ENCODE assay signal across 16 cellular contexts in the genomic region with DNA sequence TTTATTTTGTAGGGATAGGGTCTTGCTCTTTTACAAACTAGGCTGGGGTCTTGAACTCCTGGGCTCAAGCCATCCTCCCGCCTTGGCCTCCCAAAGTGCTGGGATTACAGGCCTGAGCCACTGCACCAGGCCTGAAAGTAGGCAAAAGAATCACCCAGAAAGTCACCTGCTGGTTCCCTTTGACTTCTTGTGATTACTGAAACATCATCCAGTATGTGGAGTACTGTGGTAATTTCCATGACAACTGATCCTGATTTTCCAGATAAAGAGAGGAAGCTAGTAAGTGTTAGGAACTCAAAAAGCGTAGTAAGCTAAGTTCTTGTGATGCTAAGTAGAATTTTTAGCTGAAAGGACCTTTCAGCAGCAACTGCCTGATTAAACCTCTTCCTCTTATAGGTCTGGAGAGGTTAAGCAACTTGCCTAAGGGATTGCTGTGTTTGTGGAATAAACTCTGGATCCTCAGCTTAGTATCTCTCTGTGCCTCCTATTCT. TPM values are rescaled to one million over a fixed set of nuclear protein-coding genes. Genes with fewer than 3 reads are reported as not detected.
DNase-seq lines count a peak whose midpoint lies in the region; ATAC-seq and TF ChIP-seq lines count a peak whose summit lies in the region.
"Had no signal": no experiment of that assay in that cellular context is flagged by ENCODE, and none has a peak within 500 bp of the region (broad histone marks: within the 10 kb centered on the region; RNA-seq: fewer than 3 reads in every experiment).

No MANE protein-coding gene starts in this region.

- peaks cover 0 to 2% (median 0%) of the 10 kb centered on the region in 7 donors for H3K9me3 Mint-ChIP-seq in CD14-positive monocyte
- no peaks in the 10 kb centered on the region; the same call in 2 of the 3 replicates for H3K9me3 Mint-ChIP-seq in GM23338
- H3K9me3 Mint-ChIP-seq in activated T-helper 17 cell treated with anti-CD3 and anti-CD28 coated beads, Interleukin-2, amount 50 U/mL, for 72 hours: no peaks in the 10 kb centered on the region
- H3K9me3 Mint-ChIP-seq: activated T-helper 1 cell treated with anti-CD3 and anti-CD28 coated beads, Interleukin-12 subunit alpha, Interleukin-12 subunit beta, Interleukin-2, Interleukin-4 antibody, amounts not matched to agents 30 ng/mL and 10 ng/mL and 1 ng/mL, durations not matched to agents 14 hours and 24 hours and 36 hours; naive B cell had no signal

- 0 out of 2 replicates have a peak, but pooled peaks cover 11% of the 10 kb centered on the region for H3F3A ChIP-seq in GM23338 (replicated peaks; ENCODE audit: low read depth)

- H3K27me3 Mint-ChIP-seq in CD14-positive monocyte (ENCODE audit: low read depth in 3 of 3) (peaks cover 0 to 1% (median 0%) of the 10 kb centered on the region in 3 donors), GM23338 (ENCODE audit: insufficient read depth, low read depth, poor library complexity) (peaks cover 3% of the 10 kb centered on the region)
- H3K27me3 Mint-ChIP-seq in activated T-helper 17 cell treated with anti-CD3 and anti-CD28 coated beads, Interleukin-2, amount 50 U/mL, for 72 hours: no peaks in the 10 kb centered on the region
- H3K27me3 Mint-ChIP-seq: naive B cell had no signal

- H3K9me2 ChIP-seq in GM23338 (ENCODE audit: insufficient read depth): no peaks in the 10 kb centered on the region

- peak overlapping the region in 4 of 7 donors; percentile 67 to 85 (median 74) for H3K27ac Mint-ChIP-seq in CD14-positive monocyte
- H3K27ac Mint-ChIP-seq in GM23338: peak overlapping the region; percentile 89
- H3K27ac Mint-ChIP-seq in activated T-helper 17 cell treated with anti-CD3 and anti-CD28 coated beads, Interleukin-2, amount 50 U/mL, for 72 hours: peak overlapping the region; percentile 84

- intact Hi-C loops in CD14-positive monocyte (cut with micrococcal nuclease) (no loop called here), posterior vena cava (cut with DNase I) (no loop called here)

- H2AFZ ChIP-seq in GM23338: no peak overlapping the region

- TF ChIP-seq CTCF in CD14-positive monocyte (IDR thresholded peaks at IDR 0.05) (no peak), GM23338 (conservative IDR thresholded peaks at IDR 0.05; ENCODE audit: low read depth in 2 of 2) (no peak)

- H4K20me1 ChIP-seq in GM23338 (replicated peaks; ENCODE audit: insufficient read depth): peaks cover 21% of the 10 kb centered on the region; the same call in 1 of the 2 replicates

- peak overlapping the region; percentile 12 for H3K4me2 ChIP-seq in GM23338

- 0 out of 2 replicates have a peak overlapping the region, but pooled peaks have one; percentile 6 for H3K4me3 ChIP-seq in GM23338
- H3K4me3 ChIP-seq: thoracic aorta had no signal

- peaks cover 70% of the 10 kb centered on the region for H3K4me1 ChIP-seq in GM23338 (ENCODE audit: insufficient read depth)

- H3K27me3 ChIP-seq in GM23338 (ENCODE audit: insufficient read depth): no peaks in the 10 kb centered on the region

- DNase-seq in CD14-positive monocyte (ENCODE audit: low spot score) (no peak), GM23338 (ENCODE audit: low spot score) (peak; percentile 95), left lobe of liver (ENCODE audit: low spot score) (no peak), NCI-H128 (lab: John Stamatoyannopoulos, UW; ENCODE audit: unreplicated experiment) (no peak), pons (ENCODE audit: low spot score) (no peak), posterior vena cava (ENCODE audit: low spot score) (no peak), foreskin melanocyte (no peak)
- DNase-seq: cerebellar nuclear complex, naive B cell, NCI-H1092 treated with DMSO at 0.1 percent for 48 hours, NCI-H226 had no signal

- H3K36me3 Mint-ChIP-seq in CD14-positive monocyte (peaks cover 0 to 13% of the 10 kb centered on the region in 2 donors), GM23338 (ENCODE audit: low read depth) (peaks cover 5% of the 10 kb centered on the region; the same call in 1 of the 3 replicates)
- peaks cover 10% of the 10 kb centered on the region for H3K36me3 Mint-ChIP-seq in activated T-helper 17 cell treated with anti-CD3 and anti-CD28 coated beads, Interleukin-2, amount 50 U/mL, for 72 hours (ENCODE audit: low read depth)
- H3K36me3 Mint-ChIP-seq: naive B cell had no signal

- H3K4me3 Mint-ChIP-seq in CD14-positive monocyte (no peak overlapping the region), GM23338 (peak overlapping the region; percentile 32)
- no peak overlapping the region for H3K4me3 Mint-ChIP-seq in activated T-helper 17 cell treated with anti-CD3 and anti-CD28 coated beads, Interleukin-2, amount 50 U/mL, for 72 hours

- peak; percentile 83 for ATAC-seq in GM23338
- ATAC-seq in activated T-helper 17 cell treated with anti-CD3 and anti-CD28 coated beads, Interleukin-2, amount 50 U/mL, for 72 hours (replicated peaks): no peak
- ATAC-seq in left lobe of liver: peak; percentile 26
- ATAC-seq: Panc1 had no signal

- H3K79me2 ChIP-seq in GM23338 (replicated peaks; ENCODE audit: insufficient read depth): peaks cover 90% of the 10 kb centered on the region

- H3K36me3 ChIP-seq in GM23338 (ENCODE audit: insufficient read depth): no peaks in the 10 kb centered on the region
- H3K36me3 ChIP-seq: thoracic aorta had no signal

- H3K27ac ChIP-seq in GM23338 (ENCODE audit: low read depth): peak overlapping the region; percentile 39
- H3K27ac ChIP-seq: thoracic aorta, VCaP had no signal

- H3K4me1 Mint-ChIP-seq in CD14-positive monocyte: peaks cover 43% of the 10 kb centered on the region
- peaks cover 67% of the 10 kb centered on the region for H3K4me1 Mint-ChIP-seq in GM23338
- H3K4me1 Mint-ChIP-seq in activated T-helper 17 cell treated with anti-CD3 and anti-CD28 coated beads, Interleukin-2, amount 50 U/mL, for 72 hours: peaks cover 59% of the 10 kb centered on the region

TF ChIP-seq in GM23338, 12 proteins besides CTCF, POLR2A, EP300 and RAD21 (continues in another document):
- no peak for TF ChIP-seq ZNF114 (CRISPR knock-in tag; IDR thresholded peaks at IDR 0.05)
- TF ChIP-seq STAT1 (IDR thresholded peaks at IDR 0.05; ENCODE audit: unreplicated experiment): no peak
- peak; percentile 73 for TF ChIP-seq NANOG (IDR thresholded peaks at IDR 0.05; ENCODE audit: borderline replicate concordance)
- no peak for TF ChIP-seq POLR2AphosphoS5 (IDR thresholded peaks at IDR 0.05; ENCODE audit: low read depth)
- TF ChIP-seq CREB1 (CRISPR knock-in tag; IDR thresholded peaks at IDR 0.05; ENCODE audit: low read depth): 0 out of 2 replicates have a peak, but pooled peaks have one; percentile 2

RNA-seq across cellular contexts. Expression of gene RALY, which starts 16.7 kb away (rescaled TPM):
- polyA plus RNA-seq in CD14-positive monocyte: 100 to 1,000 TPM; 152 to 154 TPM
- 161 and 167 TPM in 2 replicates for total RNA-seq in GM23338 (2014; rRNA removed; shearing (Covaris generic))
- polyA plus RNA-seq in GM23338 (2016; fragmentation: Nextera tagmentation; extraction: Ambion mirVana): 137 and 144 TPM in 2 replicates
- 100 to 1,000 TPM; 112 to 142 TPM for total RNA-seq in activated T-helper 17 cell treated with anti-CD3 and anti-CD28 coated beads, Interleukin-2, amount 50 U/mL, for 72 hours
- total RNA-seq in left lobe of liver: 26.8 TPM
- 10 to 100 TPM; 75.8 to 90.5 TPM for total RNA-seq in posterior vena cava
